ENCODE assay signal across 19 cellular contexts in the genomic region with DNA sequence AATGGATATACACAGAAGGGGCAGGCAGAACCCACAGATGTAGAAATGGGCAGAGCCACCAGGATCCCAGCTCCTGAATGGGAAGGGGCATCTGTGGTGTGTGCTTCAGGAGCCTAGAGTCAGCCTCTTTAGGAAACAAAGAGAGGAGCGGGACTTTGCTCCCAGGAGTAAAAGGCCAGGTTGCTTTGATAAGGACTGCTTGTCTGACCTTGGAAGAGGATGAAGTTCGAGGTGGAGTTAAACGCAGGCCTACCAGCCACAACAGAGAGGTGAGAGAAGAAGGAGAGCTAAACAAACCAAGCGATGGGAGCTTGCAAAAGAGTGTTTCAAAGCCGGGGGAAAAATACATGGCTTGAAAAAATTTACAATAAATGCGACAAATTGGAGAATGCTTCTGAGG. TPM values are rescaled to one million over a fixed set of nuclear protein-coding genes. Genes with fewer than 3 reads are reported as not detected.
DNase-seq lines count a peak whose midpoint lies in the region; ATAC-seq, FAIRE-seq and TF ChIP-seq lines count a peak whose summit lies in the region.
"Had no signal": no experiment of that assay in that cellular context is flagged by ENCODE, and none has a peak within 500 bp of the region (broad histone marks: within the 10 kb centered on the region; RNA-seq: fewer than 3 reads in every experiment).

No MANE protein-coding gene starts in this region.

- H3K4me3 ChIP-seq in body of pancreas (no peak overlapping the region), liver (ENCODE audit: low read depth in 1 of 3, low read length in 3 of 3) (no peak overlapping the region), small intestine (ENCODE audit: low read depth in 1 of 2, low read length in 2 of 2) (no peak overlapping the region)

- DNase-seq in HuH-7 (ENCODE audit: low spot score): peak; percentile 43
- DNase-seq in body of pancreas: peak; percentile 23 to 59 (median 32)
- DNase-seq in small intestine: peak; percentile 91
- no peak for DNase-seq in cerebellum (ENCODE audit: low spot score)
- DNase-seq in RCC 7860 (ENCODE audit: low spot score): no peak
- no peak for DNase-seq in NCI-H2171 treated with DMSO at 0.1 percent for 48 hours (lab: John Stamatoyannopoulos, UW)
- DNase-seq: ACHN; BE2C; C1 segment of cervical spinal cord; Caco-2; CD4-positive, CD25-positive, alpha-beta regulatory T cell; DMS153; DMS79; GF-D8; H9 had no signal

- ATAC-seq in body of pancreas: peak; percentile 78

- FAIRE-seq in small intestine (lab: Jason Lieb, UNC) (no peak), RCC 7860 (lab: Jason Lieb, UNC) (no peak)
- FAIRE-seq: A204.1, H1, HTR-8/SVneo had no signal

- H3K9ac ChIP-seq in liver (ENCODE audit: low read depth in 1 of 2, low read length in 2 of 2): no peak overlapping the region

- TF ChIP-seq CTCF in body of pancreas (IDR thresholded peaks at IDR 0.05) (no peak), liver (IDR thresholded peaks at IDR 0.05; ENCODE audit: low read depth, low read length, missing input control) (no peak)

- TF ChIP-seq RAD21 in liver (IDR thresholded peaks at IDR 0.05): no peak

- intact Hi-C loops in body of pancreas (cut with DNase I): no loop called here

- no peak for TF ChIP-seq POLR2A in body of pancreas (IDR thresholded peaks at IDR 0.05)

- 28 to 30% methylated on average over 6 of the region's 6 CpGs for WGBS in body of pancreas, 2 donors
- 69% methylated on average over 6 of the region's 6 CpGs for WGBS in liver
- 53 to 73% (median 55%) methylated on average over 6 of the region's 6 CpGs for WGBS in small intestine, 3 donors

- H3K4me1 ChIP-seq in body of pancreas (peaks cover 20% of the 10 kb centered on the region), liver (ENCODE audit: control insufficient read depth in 4 of 4, insufficient read depth in 4 of 4, low read length in 3 of 4) (peaks cover 0 to 10% (median 4%) of the 10 kb centered on the region in 4 donors), small intestine (ENCODE audit: control insufficient read depth in 2 of 2, insufficient read depth in 1 of 2, low read depth in 1 of 2, low read length in 1 of 2) (peaks cover 4 to 16% of the 10 kb centered on the region in 2 donors)
- H3K4me1 ChIP-seq: BE2C had no signal

- H3K9me3 ChIP-seq in body of pancreas: no peaks in the 10 kb centered on the region
- H3K9me3 ChIP-seq in liver (ENCODE audit: control insufficient read depth in 4 of 4, low read length in 3 of 4): no peaks in the 10 kb centered on the region
- H3K9me3 ChIP-seq in small intestine (ENCODE audit: control insufficient read depth, low read depth): no peaks in the 10 kb centered on the region
- H3K9me3 ChIP-seq: BE2C, Caco-2 had no signal

- no peaks in the 10 kb centered on the region for H3K27me3 ChIP-seq in body of pancreas
- no peaks in the 10 kb centered on the region for H3K27me3 ChIP-seq in liver (ENCODE audit: control insufficient read depth in 4 of 4, insufficient read depth in 4 of 4, low read length in 3 of 4)
- no peaks in the 10 kb centered on the region for H3K27me3 ChIP-seq in small intestine (ENCODE audit: control insufficient read depth in 2 of 2, insufficient read depth in 2 of 2, low read length in 2 of 2)
- H3K27me3 ChIP-seq: BE2C had no signal

- H3K27ac ChIP-seq in body of pancreas (no peak overlapping the region), liver (ENCODE audit: low read depth in 1 of 2, low read length in 2 of 2) (no peak overlapping the region), small intestine (ENCODE audit: low read depth in 1 of 2, low read length in 1 of 2) (no peak overlapping the region)

- H3K36me3 ChIP-seq in body of pancreas (replicated peaks in 1 of 2; ENCODE audit: insufficient read depth in 1 of 2, low read depth in 2 of 2) (no peaks in the 10 kb centered on the region), liver (ENCODE audit: control insufficient read depth in 4 of 4, insufficient read depth in 3 of 4, low read depth in 1 of 4, low read length in 3 of 4) (no peaks in the 10 kb centered on the region), small intestine (ENCODE audit: control insufficient read depth in 2 of 2, insufficient read depth in 2 of 2, low read length in 2 of 2) (no peaks in the 10 kb centered on the region)
- H3K36me3 ChIP-seq: BE2C had no signal

TF ChIP-seq in liver, 16 proteins besides CTCF, POLR2A, EP300 and RAD21:
- TF ChIP-seq EGR1 (IDR thresholded peaks at IDR 0.05; ENCODE audit: low read depth in 2 of 2): no peak
- TF ChIP-seq HNF4A (conservative IDR thresholded peaks at IDR 0.05): peak; percentile 41 to 50
TF ChIP-seq in liver: peak in this region for 1.

RNA-seq across cellular contexts. Expression of gene TMPRSS2, which starts 49.9 kb away (rescaled TPM):
- total RNA-seq in body of pancreas (10 to 100 TPM; 45.7 to 60.3 TPM), liver (10 to 100 TPM in 1 of 2 donors, under 1 TPM in 1; 0.14 to 32.0 TPM), cerebellum (0.27 TPM)
- polyA plus RNA-seq in liver (10 to 100 TPM in 1 of 2 donors, 1 to 10 TPM in 1; 4.6 to 18.2 TPM), small intestine (100 to 1,000 TPM; 108 to 167 (median 135) TPM)
- total RNA-seq: CD4-positive, CD25-positive, alpha-beta regulatory T cell had no signal
- polyA plus RNA-seq: CD4-positive, CD25-positive, alpha-beta regulatory T cell had no signal

Comparison
In these comparisons a context has a peak if more than half of its experiments do, and no peak if none do; other contexts are left out.
1. DNase-seq: peak in HuH-7 (single experiment), body of pancreas (4 of 4) and small intestine (single experiment); none in cerebellum (single experiment), RCC 7860 (single experiment) and NCI-H2171 treated with DMSO at 0.1 percent for 48 hours (single experiment).